In genomic region chr1:151060241-151061011, GRCh38 we compare ENCODE assay signal across 1 cellular context.
A peak's percentile ranks its signal among the peaks of the same experiment; 100 is the strongest.
TF ChIP-seq lines count a peak whose summit lies in the region.

Gene MLLT11, plus strand, starts transcription at chr1:151060397. Its CDS starts 6,828 bp downstream, at chr1:151067225.

TF ChIP-seq in HEK293, 187 proteins besides CTCF, POLR2A, EP300 and RAD21 (continued from another document and continues in another):
- TF ChIP-seq ZNF138 (tag by site-specific recombination; IDR thresholded peaks at IDR 0.05; ENCODE audit: borderline replicate concordance) (no peak), ZNF341 (tag by site-specific recombination; IDR thresholded peaks at IDR 0.05; ENCODE audit: low read depth) (peak; percentile 96), ZNF521 (tag by site-specific recombination; IDR thresholded peaks at IDR 0.05) (no peak), ZNF513 (tag by site-specific recombination; IDR thresholded peaks at IDR 0.05) (no peak), ZNF280C (tag by site-specific recombination; IDR thresholded peaks at IDR 0.05) (no peak), PATZ1 (tag by site-specific recombination; IDR thresholded peaks at IDR 0.05) (peak; percentile 50; the same call in 1 of the 2 replicates), ZNF184 (tag by site-specific recombination; IDR thresholded peaks at IDR 0.05) (0 out of 2 replicates have a peak, but pooled peaks have one; percentile 20), GLIS1 (tag by site-specific recombination; IDR thresholded peaks at IDR 0.05) (peak; percentile 34; the same call in 1 of the 2 replicates), AEBP2 (tag by site-specific recombination; IDR thresholded peaks at IDR 0.05; ENCODE audit: borderline replicate concordance) (no peak), ZNF596 (tag by site-specific recombination; IDR thresholded peaks at IDR 0.05) (peak; percentile 49; the same call in 1 of the 2 replicates), ZNF514 (tag by site-specific recombination; IDR thresholded peaks at IDR 0.05) (no peak), ZFP41 (tag by site-specific recombination; IDR thresholded peaks at IDR 0.05; ENCODE audit: borderline replicate concordance) (no peak), ZNF621 (tag by site-specific recombination; IDR thresholded peaks at IDR 0.05) (no peak), EGR2 (tag by site-specific recombination; IDR thresholded peaks at IDR 0.05; ENCODE audit: low read depth) (no peak), ZNF335 (tag by site-specific recombination; conservative IDR thresholded peaks at IDR 0.05) (no peak), ZNF837 (tag by site-specific recombination; IDR thresholded peaks at IDR 0.05) (no peak), PBX3 (CRISPR knock-in tag; IDR thresholded peaks at IDR 0.05) (no peak), HIC1 (tag by site-specific recombination; IDR thresholded peaks at IDR 0.05) (no peak), ZNF670 (tag by site-specific recombination; IDR thresholded peaks at IDR 0.05; ENCODE audit: low read depth) (no peak), ZNF24 (tag by site-specific recombination; IDR thresholded peaks at IDR 0.05) (0 out of 2 replicates have a peak, but pooled peaks have one; percentile 26), ZBTB49 (tag by site-specific recombination; IDR thresholded peaks at IDR 0.05; ENCODE audit: low read depth) (no peak), PRDM2 (tag by site-specific recombination; IDR thresholded peaks at IDR 0.05; ENCODE audit: borderline replicate concordance) (no peak), ZNF202 (tag by site-specific recombination; IDR thresholded peaks at IDR 0.05; ENCODE audit: borderline replicate concordance) (no peak), PRDM1 (tag by site-specific recombination; IDR thresholded peaks at IDR 0.05) (peak; percentile 86), ZNF843 (tag by site-specific recombination; IDR thresholded peaks at IDR 0.05) (no peak), ZNF777 (tag by site-specific recombination; IDR thresholded peaks at IDR 0.05; ENCODE audit: borderline replicate concordance) (no peak), ZNF311 (tag by site-specific recombination; IDR thresholded peaks at IDR 0.05; ENCODE audit: borderline replicate concordance) (no peak), ZNF114 (tag by site-specific recombination; IDR thresholded peaks at IDR 0.05) (no peak), ZFHX2 (tag by site-specific recombination; conservative IDR thresholded peaks at IDR 0.05) (no peak), ZNF792 (tag by site-specific recombination; IDR thresholded peaks at IDR 0.05) (no peak), ZFP3 (tag by site-specific recombination; IDR thresholded peaks at IDR 0.05; ENCODE audit: low read depth) (no peak), ZNF391 (tag by site-specific recombination; IDR thresholded peaks at IDR 0.05; ENCODE audit: borderline replicate concordance, low read depth) (no peak), ZNF610 (tag by site-specific recombination; IDR thresholded peaks at IDR 0.05; ENCODE audit: borderline replicate concordance) (no peak), ZNF157 (tag by site-specific recombination; IDR thresholded peaks at IDR 0.05) (no peak), ZNF549 (tag by site-specific recombination; IDR thresholded peaks at IDR 0.05) (no peak), ZNF776 (tag by site-specific recombination; IDR thresholded peaks at IDR 0.05; ENCODE audit: borderline replicate concordance) (no peak), ZBTB8A (tag by site-specific recombination; IDR thresholded peaks at IDR 0.05) (peak; percentile 2; the same call in 1 of the 2 replicates)
